ENCODE assay signal across 10 cellular contexts in the genomic region with DNA sequence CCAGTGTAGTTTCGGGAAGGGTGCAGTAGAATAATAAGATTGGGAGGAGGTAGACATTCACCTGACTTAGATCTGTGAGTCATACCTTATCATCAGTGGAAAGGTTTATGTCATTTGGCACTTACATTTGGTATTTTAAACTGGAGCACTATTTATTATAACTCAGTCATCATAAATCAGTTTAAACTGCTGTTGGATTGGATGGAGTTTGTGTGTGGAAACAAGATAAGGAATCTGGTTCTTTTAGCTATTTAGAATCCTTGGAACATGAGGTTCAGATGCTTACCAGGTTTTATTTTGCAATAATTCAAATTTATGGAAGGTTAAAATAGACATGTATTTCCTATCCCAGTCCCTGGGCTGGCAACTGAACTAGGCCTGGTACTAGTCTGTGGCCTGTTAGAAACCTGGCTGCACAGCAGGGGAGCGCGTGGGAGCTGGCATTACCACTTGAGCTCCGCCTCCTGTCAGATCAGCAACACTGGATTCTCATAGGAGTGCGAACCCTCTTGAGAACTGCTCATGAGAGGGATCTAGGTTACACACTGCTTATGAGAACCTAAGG. TPM values are rescaled to one million over a fixed set of nuclear protein-coding genes. Genes with fewer than 3 reads are reported as not detected.
DNase-seq lines count a peak whose midpoint lies in the region; ATAC-seq and TF ChIP-seq lines count a peak whose summit lies in the region.
"Had no signal": no experiment of that assay in that cellular context is flagged by ENCODE, and none has a peak within 500 bp of the region (broad histone marks: within the 10 kb centered on the region; RNA-seq: fewer than 3 reads in every experiment).

No MANE protein-coding gene starts in this region.

- H3K79me2 ChIP-seq in mesendoderm (ENCODE audit: control insufficient read depth, insufficient read depth, low read length) = peaks cover 22% of the 10 kb centered on the region

- no peak overlapping the region for H2BK120ac ChIP-seq in mesendoderm (ENCODE audit: low read depth, low read length)

- H3K23ac ChIP-seq in mesendoderm (ENCODE audit: low read length) = no peak overlapping the region

- no peak overlapping the region for H3K4me3 ChIP-seq in body of pancreas
- no peak overlapping the region for H3K4me3 ChIP-seq in mesendoderm (ENCODE audit: low read length)
- no peak overlapping the region for H3K4me3 ChIP-seq in suprapubic skin

- H4K8ac ChIP-seq in mesendoderm (ENCODE audit: low read depth, low read length) = no peak overlapping the region

- H2BK15ac ChIP-seq in mesendoderm (replicated peaks; ENCODE audit: low read depth) = no peak overlapping the region

- no peak overlapping the region for H3K4ac ChIP-seq in mesendoderm (ENCODE audit: low read depth, low read length)

- H3K79me1 ChIP-seq in mesendoderm (ENCODE audit: low read length) = peaks cover 4% of the 10 kb centered on the region

- H3K27ac ChIP-seq in body of pancreas (peak overlapping the region; percentile 6 to 57 (median 46)), mesendoderm (ENCODE audit: low read depth, low read length) (no peak overlapping the region), suprapubic skin (no peak overlapping the region)

- H3K9me3 ChIP-seq in body of pancreas (no peaks in the 10 kb centered on the region), suprapubic skin (no peaks in the 10 kb centered on the region)

- ATAC-seq in body of pancreas (peak; percentile 85), HG02798 (IDR thresholded peaks at IDR 0.05; ENCODE audit: poor library complexity, unreplicated experiment) (no peak), GM21528 (IDR thresholded peaks at IDR 0.05; ENCODE audit: low FRiP score, unreplicated experiment) (no peak)
- ATAC-seq: sciatic nerve had no signal

- TF ChIP-seq EP300 in suprapubic skin (IDR thresholded peaks at IDR 0.05) = no peak

- TF ChIP-seq CTCF in body of pancreas (IDR thresholded peaks at IDR 0.05) (no peak), suprapubic skin (IDR thresholded peaks at IDR 0.05) (no peak)

- H2BK5ac ChIP-seq in mesendoderm (ENCODE audit: low read length) = no peak overlapping the region

- H3K4me2 ChIP-seq in mesendoderm (ENCODE audit: low read length) = no peak overlapping the region

- H2AK5ac ChIP-seq in mesendoderm (ENCODE audit: low read length) = no peak overlapping the region

- H3K27me3 ChIP-seq in body of pancreas (no peaks in the 10 kb centered on the region), mesendoderm (ENCODE audit: insufficient read depth, low read length, poor library complexity) (no peaks in the 10 kb centered on the region), suprapubic skin (no peaks in the 10 kb centered on the region)

- 17 to 39% methylated on average over 2 to 5 of the region's 5 CpGs for WGBS in body of pancreas, 2 donors
- no CpG with 5 or more reads among the region's 5 CpGs for WGBS in mesendoderm (ENCODE audit: extremely low coverage, insufficient coverage, low lambda C conversion rate)
- 43% methylated on average over 5 of the region's 5 CpGs for WGBS in suprapubic skin

- DNase-seq in AG20443 (ENCODE audit: low spot score) (peak; percentile 7), HPDE6-E6E7 (ENCODE audit: extremely low spot score) (peak; percentile 4), body of pancreas (peak; percentile 57 to 76 (median 70)), mesendoderm (peak; percentile 36), suprapubic skin (ENCODE audit: low spot score in 2 of 2) (no peak), GM19240 (ENCODE audit: insufficient read length, low spot score) (no peak)
- DNase-seq: NCI-H2029 treated with DMSO at 0.1 percent for 48 hours had no signal

- no peak overlapping the region for H3K9ac ChIP-seq in mesendoderm (ENCODE audit: low read length)

- H4K5ac ChIP-seq in mesendoderm (ENCODE audit: low read length) = no peak overlapping the region

- TF ChIP-seq POLR2A in body of pancreas (IDR thresholded peaks at IDR 0.05) (no peak), suprapubic skin (IDR thresholded peaks at IDR 0.05) (no peak)

- H3K36me3 ChIP-seq in body of pancreas (replicated peaks in 1 of 2; ENCODE audit: insufficient read depth in 1 of 2, low read depth in 2 of 2) = no peaks in the 10 kb centered on the region
- no peaks in the 10 kb centered on the region for H3K36me3 ChIP-seq in mesendoderm (ENCODE audit: control insufficient read depth, insufficient read depth, low read length)
- no peaks in the 10 kb centered on the region for H3K36me3 ChIP-seq in suprapubic skin

- no peak overlapping the region for H3K18ac ChIP-seq in mesendoderm (ENCODE audit: low read length)

- peaks cover 37% of the 10 kb centered on the region for H3K4me1 ChIP-seq in body of pancreas
- no peaks in the 10 kb centered on the region for H3K4me1 ChIP-seq in mesendoderm (ENCODE audit: control insufficient read depth, low read depth, low read length)
- peaks cover 34% of the 10 kb centered on the region for H3K4me1 ChIP-seq in suprapubic skin

- intact Hi-C loops in body of pancreas (cut with DNase I) = no loop called here

- H3K56ac ChIP-seq in mesendoderm (ENCODE audit: low read length) = no peak overlapping the region

RNA-seq across cellular contexts. Expression of gene ZFAND6, which starts 34.5 kb away (rescaled TPM):
- 10 to 100 TPM; 21.8 to 39.7 TPM for total RNA-seq in body of pancreas
- polyA plus RNA-seq in mesendoderm (2013, experiment 1 of 2) = 112 TPM
- polyA plus RNA-seq in mesendoderm (2013, experiment 2 of 2) = 112 TPM
- 100 to 1,000 TPM in 1 of 4 donors, 10 to 100 TPM in 3; 47.9 to 107 (median 80.9) TPM for total RNA-seq in suprapubic skin

RNA-seq across cellular contexts. Expression of gene FAH, which starts 58.9 kb away (rescaled TPM):
- 10 to 100 TPM in 1 of 2 donors, 1 to 10 TPM in 1; 8.8 to 31.0 TPM for total RNA-seq in body of pancreas
- polyA plus RNA-seq in mesendoderm (2013, experiment 1 of 2) = 10.8 TPM
- polyA plus RNA-seq in mesendoderm (2013, experiment 2 of 2) = 10.2 TPM
- 10 to 100 TPM; 10.8 to 16.3 (median 12.1) TPM for total RNA-seq in suprapubic skin

Comparison
In these comparisons a context has a peak if more than half of its experiments do, and no peak if none do; other contexts are left out.
1. DNase-seq: peak in AG20443 (single experiment), HPDE6-E6E7 (single experiment), body of pancreas (4 of 4) and mesendoderm (single experiment); none in suprapubic skin (0 of 2) and GM19240 (single experiment).
2. H3K27ac ChIP-seq: peak in body of pancreas (4 of 4); none in mesendoderm (single experiment) and suprapubic skin (single experiment).